ENCODE assay signal across 8 cellular contexts in the genomic region with DNA sequence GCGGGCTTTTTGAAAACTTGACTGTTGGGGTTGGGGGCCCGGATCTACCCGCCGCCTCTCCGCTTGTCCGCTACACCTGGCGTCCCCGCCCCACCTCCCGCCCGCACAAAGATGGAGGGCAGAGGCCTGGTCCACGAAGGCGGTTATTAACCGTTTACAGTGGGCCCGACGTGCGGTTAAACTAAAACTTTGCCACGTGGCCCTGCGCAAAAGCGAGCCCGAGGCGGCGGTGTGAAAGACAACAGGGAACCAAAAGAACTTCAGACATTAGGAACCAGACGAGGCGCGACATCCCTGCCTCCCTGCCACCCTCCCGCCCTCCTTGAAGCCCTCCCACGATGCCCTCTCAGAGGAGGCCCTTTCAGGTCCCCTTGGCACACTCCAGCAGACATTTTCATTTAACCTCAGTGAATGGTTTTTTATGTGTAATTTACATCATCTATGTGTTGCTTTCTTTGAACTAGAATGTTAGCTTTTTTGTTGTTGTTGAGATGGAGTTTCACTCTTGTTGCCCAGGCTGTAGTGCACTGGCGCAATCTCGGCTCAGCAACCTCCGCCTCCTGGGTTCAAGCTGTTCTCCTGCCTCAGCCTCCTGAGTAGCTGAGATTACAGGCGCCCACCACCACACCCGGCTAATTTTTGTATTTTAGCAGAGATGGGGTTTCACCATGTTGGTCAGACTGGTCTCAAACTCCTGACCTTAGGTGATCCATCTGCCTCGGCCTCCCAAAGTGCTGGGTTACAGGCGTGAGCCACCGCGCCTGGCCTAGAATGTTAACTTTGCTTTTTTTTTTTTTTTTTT. TPM values are rescaled to one million over a fixed set of nuclear protein-coding genes. Genes with fewer than 3 reads are reported as not detected.
A peak's percentile ranks its signal among the peaks of the same experiment; 100 is the strongest.
DNase-seq lines count a peak whose midpoint lies in the region; ATAC-seq and TF ChIP-seq lines count a peak whose summit lies in the region.

No MANE protein-coding gene starts in this region.

- BruUV-seq in MCF 10A (replicated peaks; lab: Mats Ljungman, UMichigan): TSS peak; percentile 80

- H3K27me3 Mint-ChIP-seq in T-helper 2 cell treated with Interferon-gamma antibody and Interleukin-4, amounts not matched to agents 5 μg/mL and 100 μg/mL, for 36 hours (ENCODE audit: low read depth): no peaks in the 10 kb centered on the region
- H3K27me3 Mint-ChIP-seq in MCF 10A (ENCODE audit: insufficient read depth, unreplicated experiment): no peaks in the 10 kb centered on the region

- intact Hi-C loops in MCF 10A (cut with micrococcal nuclease) (loop anchor here (5.0 kb wide), 2 partner anchors 277 to 582 kb away; a partner anchor contains a TSS), lower lobe of right lung (cut with DNase I) (no loop called here)

- peak; percentile 50 to 60 for ATAC-seq in lower lobe of right lung

- no peaks in the 10 kb centered on the region for H3K9me3 Mint-ChIP-seq in T-helper 2 cell treated with Interferon-gamma antibody and Interleukin-4, amounts not matched to agents 5 μg/mL and 100 μg/mL, for 36 hours
- H3K9me3 Mint-ChIP-seq in MCF 10A (ENCODE audit: unreplicated experiment): no peaks in the 10 kb centered on the region

- 28% methylated on average over 36 of the region's 36 CpGs for WGBS in urinary bladder

- peaks cover 34% of the 10 kb centered on the region for H3K36me3 Mint-ChIP-seq in T-helper 2 cell treated with Interferon-gamma antibody and Interleukin-4, amounts not matched to agents 5 μg/mL and 100 μg/mL, for 36 hours (ENCODE audit: low read depth)
- peaks cover 33% of the 10 kb centered on the region for H3K36me3 Mint-ChIP-seq in MCF 10A (ENCODE audit: insufficient read depth, unreplicated experiment)

- H3K36me3 ChIP-seq in HUES48 (ENCODE audit: control insufficient read depth, insufficient read depth, low read length) (peaks cover 25% of the 10 kb centered on the region), lower lobe of right lung (no peaks in the 10 kb centered on the region), urinary bladder (ENCODE audit: insufficient read depth) (no peaks in the 10 kb centered on the region)

- peaks cover 18% of the 10 kb centered on the region for H3K4me1 ChIP-seq in HUES48 (ENCODE audit: control insufficient read depth, insufficient read depth, low read length)
- H3K4me1 ChIP-seq in lower lobe of right lung: peaks cover 28% of the 10 kb centered on the region
- H3K4me1 ChIP-seq in urinary bladder (ENCODE audit: insufficient read depth): no peaks in the 10 kb centered on the region

- H3K27ac Mint-ChIP-seq in T-helper 2 cell treated with Interferon-gamma antibody and Interleukin-4, amounts not matched to agents 5 μg/mL and 100 μg/mL, for 36 hours: peak overlapping the region; percentile 100
- H3K27ac Mint-ChIP-seq in MCF 10A (ENCODE audit: low read depth, unreplicated experiment): peak overlapping the region; percentile 99

- peaks cover 2% of the 10 kb centered on the region; the same call in 1 of the 2 replicates for H3K9me3 ChIP-seq in HUES48 (ENCODE audit: control insufficient read depth, insufficient read depth, low read length)
- H3K9me3 ChIP-seq in lower lobe of right lung: no peaks in the 10 kb centered on the region

- CTCF ChIA-PET in MCF 10A (lab: Yijun Ruan, JAX): interaction anchor here (0.9 to 3.9 kb wide), 6 partner anchors 13 to 314 kb away, joined by 3 to 35 read pairs (median 5); no protein-coding TSS in a partner anchor

- peak overlapping the region; percentile 79 for H3K9ac ChIP-seq in HUES48 (ENCODE audit: low read depth, low read length)

- no peaks in the 10 kb centered on the region for H3K27me3 ChIP-seq in HUES48 (ENCODE audit: control insufficient read depth, insufficient read depth, low read length)
- H3K27me3 ChIP-seq in lower lobe of right lung (ENCODE audit: low read depth): no peaks in the 10 kb centered on the region

- H3K27ac ChIP-seq in HUES48 (ENCODE audit: low read depth, low read length): peak overlapping the region; percentile 98
- peak overlapping the region; percentile 99 for H3K27ac ChIP-seq in lower lobe of right lung
- peak overlapping the region; percentile 99 for H3K27ac ChIP-seq in urinary bladder (ENCODE audit: low read depth)

- peak overlapping the region; percentile 100 for H3K4me3 ChIP-seq in HUES48 (ENCODE audit: low read depth, low read length)
- peak overlapping the region; percentile 82 for H3K4me3 ChIP-seq in lower lobe of right lung
- peak overlapping the region; percentile 61 for H3K4me3 ChIP-seq in urinary bladder (ENCODE audit: low read depth, low read length)

- TF ChIP-seq CTCF in MCF 10A (IDR thresholded peaks at IDR 0.05; ENCODE audit: unreplicated experiment): no peak
- no peak for TF ChIP-seq CTCF in lower lobe of right lung (IDR thresholded peaks at IDR 0.05)

- peaks cover 20% of the 10 kb centered on the region for H3K4me1 Mint-ChIP-seq in T-helper 2 cell treated with Interferon-gamma antibody and Interleukin-4, amounts not matched to agents 5 μg/mL and 100 μg/mL, for 36 hours (ENCODE audit: low read depth)
- peaks cover 28% of the 10 kb centered on the region for H3K4me1 Mint-ChIP-seq in MCF 10A (ENCODE audit: insufficient read depth, unreplicated experiment)

- DNase-seq in T-helper 2 cell treated with Interferon-gamma antibody and Interleukin-4, amounts not matched to agents 5 μg/mL and 100 μg/mL, for 36 hours (ENCODE audit: low spot score): no peak
- DNase-seq in T-helper 2 cell: no peak
- DNase-seq in MCF 10A (ENCODE audit: unreplicated experiment): no peak
- no peak for DNase-seq in lower lobe of right lung
- no peak for DNase-seq in glomerular visceral epithelial cell (ENCODE audit: extremely low spot score)
- DNase-seq in HT-29 (ENCODE audit: low spot score): no peak

- POLR2A ChIA-PET in MCF 10A (lab: Yijun Ruan, JAX): interaction anchor here (0.6 to 4.3 kb wide), 17 partner anchors 21 to 1728 kb away, joined by 3 to 53 read pairs (median 3); a partner anchor contains a TSS

- peak overlapping the region; percentile 95 for H3K4me3 Mint-ChIP-seq in T-helper 2 cell treated with Interferon-gamma antibody and Interleukin-4, amounts not matched to agents 5 μg/mL and 100 μg/mL, for 36 hours
- H3K4me3 Mint-ChIP-seq in MCF 10A (ENCODE audit: unreplicated experiment): peak overlapping the region; percentile 87

RNA-seq across cellular contexts. Expression of a gene that starts 1.0 kb away (rescaled TPM):
- total RNA-seq in MCF 10A (2022): 30.8 and 31.8 TPM in 2 replicates
- total RNA-seq in lower lobe of right lung: 21.7 TPM
- 22.3 TPM for total RNA-seq in urinary bladder
- polyA plus RNA-seq in urinary bladder: 38.5 TPM
- 16.0 and 20.1 TPM in 2 replicates for total RNA-seq in HT-29 (2014; rRNA removed; shearing (Covaris generic))

RNA-seq across cellular contexts. Expression of a gene that starts 19.3 kb away (rescaled TPM):
- 0.27 and 0.49 TPM in 2 replicates for total RNA-seq in MCF 10A (2022)
- total RNA-seq in lower lobe of right lung: 6.7 TPM
- total RNA-seq in urinary bladder: 12.0 TPM
- 3.1 TPM for polyA plus RNA-seq in urinary bladder
- total RNA-seq in HT-29 (2014; rRNA removed; shearing (Covaris generic)): 3.5 and 4.5 TPM in 2 replicates
